ENCODE assay signal across 1 cellular context in genomic region chr6:138631566-138631965, GRCh38.
TF ChIP-seq lines count a peak whose summit lies in the region.

No MANE protein-coding gene starts in this region.

TF ChIP-seq in GM12878, 131 proteins besides CTCF, POLR2A, EP300 and RAD21:
- TF ChIP-seq MTA3 (IDR thresholded peaks at IDR 0.05; ENCODE audit: borderline replicate concordance, low read length): no peak
- no peak for TF ChIP-seq EGR1 (IDR thresholded peaks at IDR 0.05; ENCODE audit: borderline replicate concordance in 1 of 2, low read depth in 2 of 2, low read length in 2 of 2)
- TF ChIP-seq STAT3 (IDR thresholded peaks at IDR 0.05; ENCODE audit: low read depth, low read length): no peak
- TF ChIP-seq EED (IDR thresholded peaks at IDR 0.05; ENCODE audit: low read depth): no peak
- TF ChIP-seq SUPT20H (IDR thresholded peaks at IDR 0.05; ENCODE audit: borderline replicate concordance, control insufficient read depth, low read depth, low read length): no peak
